8 cellular contexts compared by ENCODE assay signal in the genomic region with DNA sequence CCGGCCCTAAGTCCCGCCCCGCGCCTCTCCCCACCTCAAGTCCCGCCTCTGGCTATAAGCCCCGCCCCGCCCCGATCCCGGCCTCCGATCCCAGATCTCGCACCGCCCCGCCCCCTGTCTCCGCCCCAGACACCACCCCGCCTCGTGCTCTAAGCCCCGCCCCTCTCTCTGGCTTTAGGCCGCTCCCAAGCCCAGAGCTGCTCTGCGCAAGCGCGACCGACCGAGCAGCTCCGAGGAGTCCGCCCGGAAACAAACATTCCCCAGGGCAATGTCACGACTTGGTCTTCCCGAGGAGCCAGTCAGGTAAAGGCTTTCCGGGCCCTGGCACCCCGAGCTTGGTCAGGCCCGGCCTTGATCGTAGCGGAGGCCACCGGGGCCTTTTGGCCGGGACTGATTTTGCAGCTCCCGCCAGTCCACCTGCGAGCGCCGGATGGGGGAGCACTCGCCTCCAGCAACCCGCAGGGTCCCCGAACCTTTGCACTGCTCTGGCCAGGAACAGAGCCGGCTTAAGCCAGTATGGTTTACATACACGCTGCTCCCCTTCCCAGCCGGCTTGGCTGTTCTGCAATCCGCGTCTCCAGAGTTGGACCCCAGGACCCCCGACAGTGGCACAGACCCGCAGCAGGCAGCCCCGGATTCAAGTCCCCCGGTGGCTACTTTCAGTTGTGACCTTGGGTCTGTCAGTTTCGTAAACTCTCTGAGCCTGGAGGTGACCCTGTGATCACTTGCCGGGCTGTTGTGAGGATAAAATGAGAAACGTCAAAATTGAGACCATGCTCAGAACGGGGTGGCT. TPM values are rescaled to one million over a fixed set of nuclear protein-coding genes. Genes with fewer than 3 reads are reported as not detected.
A peak's percentile ranks its signal among the peaks of the same experiment; 100 is the strongest.
DNase-seq lines count a peak whose midpoint lies in the region; TF ChIP-seq lines count a peak whose summit lies in the region.

A gene (plus strand): TSS at position 200 of the 793 bp plus-strand sequence. CDS start 69 bp downstream, at position 269.

- peaks cover 3% of the 10 kb centered on the region for H3K27me3 Mint-ChIP-seq in nephron progenitor cell (ENCODE audit: low read depth, poor library complexity)
- no peaks in the 10 kb centered on the region for H3K27me3 Mint-ChIP-seq in stimulated activated naive CD8-positive, alpha-beta T cell treated with anti-CD3 and anti-CD28 coated beads, Interleukin-15, Interleukin-2, amounts not matched to agents 100 ng/mL and 50 ng/mL, for 24 hours

- DNase-seq in ELF-1 (ENCODE audit: low read depth, low spot score) (peak; percentile 96), GM23248 (peak; percentile 100), Kasumi-1 (lab: John Stamatoyannopoulos, UW) (peak; percentile 88 to 89), RKO (ENCODE audit: low spot score) (peak; percentile 95), fibroblast of the conjunctiva (ENCODE audit: low read depth) (peak; percentile 96), nephron progenitor cell (peak; percentile 100)
- DNase-seq in activated effector memory CD4-positive, alpha-beta T cell treated with Interleukin-2 at 50 U/mL for 16 hours: peak; percentile 91

- H3K36me3 Mint-ChIP-seq in nephron progenitor cell (ENCODE audit: low read depth): peaks cover 14% of the 10 kb centered on the region
- H3K36me3 Mint-ChIP-seq in stimulated activated naive CD8-positive, alpha-beta T cell treated with anti-CD3 and anti-CD28 coated beads, Interleukin-15, Interleukin-2, amounts not matched to agents 100 ng/mL and 50 ng/mL, for 24 hours (ENCODE audit: low read depth): peaks cover 13% of the 10 kb centered on the region

- no peaks in the 10 kb centered on the region for H3F3A ChIP-seq in GM23248 (ENCODE audit: insufficient read depth)

- peak within 1 kb of the TSS; percentile 85 for H3K4me3 Mint-ChIP-seq in nephron progenitor cell
- peak within 1 kb of the TSS; percentile 84 for H3K4me3 Mint-ChIP-seq in stimulated activated naive CD8-positive, alpha-beta T cell treated with anti-CD3 and anti-CD28 coated beads, Interleukin-15, Interleukin-2, amounts not matched to agents 100 ng/mL and 50 ng/mL, for 24 hours

- peak within 1 kb of the TSS; percentile 97 for H2AFZ ChIP-seq in GM23248

- H3K27ac Mint-ChIP-seq in nephron progenitor cell: no peak within 1 kb of the TSS
- H3K27ac Mint-ChIP-seq in stimulated activated naive CD8-positive, alpha-beta T cell treated with anti-CD3 and anti-CD28 coated beads, Interleukin-15, Interleukin-2, amounts not matched to agents 100 ng/mL and 50 ng/mL, for 24 hours: peak within 1 kb of the TSS; percentile 81

- no peaks in the 10 kb centered on the region for H3K9me2 ChIP-seq in GM23248 (ENCODE audit: insufficient read depth)

- no peaks in the 10 kb centered on the region for H4K20me1 ChIP-seq in GM23248 (ENCODE audit: insufficient read depth)

- peak within 1 kb of the TSS; percentile 87 for H3K4me3 ChIP-seq in GM23248

- H3K9ac ChIP-seq in GM23248: peak within 1 kb of the TSS; percentile 82

- H3K36me3 ChIP-seq in GM23248 (ENCODE audit: low read depth): no peaks in the 10 kb centered on the region

- H3K4me1 ChIP-seq in GM23248 (ENCODE audit: insufficient read depth): no peaks in the 10 kb centered on the region

- in situ Hi-C loops in GM23248 (cut with MboI): no loop called here

- no peaks in the 10 kb centered on the region for H3K9me3 ChIP-seq in GM23248 (ENCODE audit: low read depth)

- peak within 1 kb of the TSS; percentile 98 for H3K4me2 ChIP-seq in GM23248 (ENCODE audit: unreplicated experiment)

- H3K79me2 ChIP-seq in GM23248 (ENCODE audit: insufficient read depth): no peaks in the 10 kb centered on the region

- H3K27ac ChIP-seq in GM23248: peak within 1 kb of the TSS; percentile 62

- peaks cover 7% of the 10 kb centered on the region for H3K9me3 Mint-ChIP-seq in nephron progenitor cell
- no peaks in the 10 kb centered on the region for H3K9me3 Mint-ChIP-seq in stimulated activated naive CD8-positive, alpha-beta T cell treated with anti-CD3 and anti-CD28 coated beads, Interleukin-15, Interleukin-2, amounts not matched to agents 100 ng/mL and 50 ng/mL, for 24 hours

- TF ChIP-seq CTCF in nephron progenitor cell (IDR thresholded peaks at IDR 0.05): no peak

- H3K27me3 ChIP-seq in GM23248 (replicated peaks; ENCODE audit: insufficient read depth): no peaks in the 10 kb centered on the region

- WGBS in GM23248 (ENCODE audit: low coverage in 1 of 2, low lambda C conversion rate in 2 of 2, missing lambda C conversion rate in 2 of 2), 2 experiments: 1% methylated on average over 40 to 55 of the region's 55 CpGs

- peaks cover 18% of the 10 kb centered on the region for H3K4me1 Mint-ChIP-seq in nephron progenitor cell
- H3K4me1 Mint-ChIP-seq in stimulated activated naive CD8-positive, alpha-beta T cell treated with anti-CD3 and anti-CD28 coated beads, Interleukin-15, Interleukin-2, amounts not matched to agents 100 ng/mL and 50 ng/mL, for 24 hours (ENCODE audit: low read depth): peaks cover 14% of the 10 kb centered on the region

RNA-seq across cellular contexts. Expression of the gene that starts here (rescaled TPM):
- total RNA-seq in GM23248 (2014; rRNA removed; shearing (Covaris generic)): 3.0 and 3.5 TPM in 2 replicates
- polyA plus RNA-seq in GM23248 (2016; fragmentation: Nextera tagmentation; extraction: Ambion mirVana): 6.2 and 7.9 TPM in 2 replicates

Comparison
In these comparisons a context has a peak if more than half of its experiments do, and no peak if none do; other contexts are left out.
1. Peak in every context shown above with its lines: DNase-seq, H3K4me3 ChIP-seq and H3K27ac ChIP-seq.